ENCODE assay signal across 8 cellular contexts in genomic region chr7:34320926-34321609, GRCh38.
DNase-seq lines count a peak whose midpoint lies in the region; ATAC-seq lines count a peak whose summit lies in the region.

No MANE protein-coding gene starts in this region.

- no peak overlapping the region for H3K27ac ChIP-seq in iPS-20b (ENCODE audit: low read length)

- no peaks in the 10 kb centered on the region for H3K36me3 ChIP-seq in iPS-20b (ENCODE audit: insufficient read depth, low read depth, low read length)

- in situ Hi-C loops in T47D (cut with HindIII; ENCODE audit: low pct_unique_long_range_greater_than_20kb, low sequenced_read_pairs), result no loop called here

- no peak overlapping the region; the same call in 1 of the 2 replicates for H3K9ac ChIP-seq in iPS-20b (ENCODE audit: low read depth, low read length)

- H3K4me1 ChIP-seq in iPS-20b (ENCODE audit: insufficient read depth, low read length), result no peaks in the 10 kb centered on the region

- no peaks in the 10 kb centered on the region for H3K9me3 ChIP-seq in iPS-20b (ENCODE audit: insufficient read depth, low read depth, low read length)

- ATAC-seq in GM18868 (IDR thresholded peaks at IDR 0.05; ENCODE audit: unreplicated experiment), result peak; percentile 95
- peak; percentile 95 for ATAC-seq in HG03039 (IDR thresholded peaks at IDR 0.05; ENCODE audit: unreplicated experiment)

- DNase-seq in AG20443 (ENCODE audit: low spot score) (peak; percentile 86), NCI-H187 treated with DMSO at 0.1 percent for 48 hours (lab: John Stamatoyannopoulos, UW) (peak; percentile 27), T1000 (lab: John Stamatoyannopoulos, UW) (peak; percentile 64), T47D (ENCODE audit: low read depth in 1 of 2, low spot score in 1 of 2) (peak; percentile 86 to 96)
- DNase-seq in stimulated activated CD4-positive, alpha-beta T cell treated with anti-CD3 and anti-CD28 coated beads, Interleukin-15, amount 100 ng/mL, for 24 hours, result peak; percentile 47

- H3K27me3 ChIP-seq in iPS-20b (ENCODE audit: insufficient read depth, low read length), result no peaks in the 10 kb centered on the region

- H3K4me3 ChIP-seq in iPS-20b (ENCODE audit: low read length), result peak overlapping the region; percentile 64

Comparison
In these comparisons a context has a peak if more than half of its experiments do, and no peak if none do; other contexts are left out.
1. DNase-seq: peak in every context shown above with its lines; median percentile 91 in T47D; 86 in AG20443; 64 in T1000; 47 in stimulated activated CD4-positive, alpha-beta T cell treated with anti-CD3 and anti-CD28 coated beads, Interleukin-15, amount 100 ng/mL, for 24 hours; 27 in NCI-H187 treated with DMSO at 0.1 percent for 48 hours.